In the genomic region with DNA sequence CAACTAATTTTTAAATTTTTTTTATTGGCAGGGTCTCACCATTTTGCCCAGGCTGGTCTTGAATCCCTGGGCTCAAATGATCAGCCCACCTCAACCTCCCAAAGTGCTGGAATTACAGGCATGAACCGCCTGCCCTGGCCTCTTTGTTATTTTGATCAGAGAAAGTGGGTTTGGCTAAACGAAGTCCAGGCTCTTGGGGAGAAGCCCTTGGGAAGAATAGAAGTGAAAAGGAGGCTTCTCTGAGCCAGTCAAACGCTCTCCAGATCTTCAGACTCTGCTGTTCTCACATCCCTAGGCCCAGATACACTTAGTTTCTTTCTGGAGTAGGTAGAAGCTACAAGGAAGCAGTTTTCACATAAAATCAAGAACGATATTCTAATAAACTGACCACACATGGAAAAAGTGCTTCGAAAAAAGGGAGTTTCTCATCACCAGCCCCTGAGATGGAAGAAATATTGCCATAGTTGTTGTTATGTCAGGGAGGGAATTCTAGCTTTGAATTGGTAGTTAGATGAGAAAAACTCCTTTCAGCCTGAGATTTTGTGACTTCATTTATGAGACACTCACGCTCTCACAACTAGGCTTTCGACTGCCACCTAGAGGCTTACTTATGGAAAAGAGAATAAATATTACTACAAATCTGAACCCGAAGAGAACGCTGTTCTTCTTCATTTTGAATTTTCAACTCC, we compare ENCODE assay signal across 7 cellular contexts. TPM values are rescaled to one million over a fixed set of nuclear protein-coding genes. Genes with fewer than 3 reads are reported as not detected.
A peak's percentile ranks its signal among the peaks of the same experiment; 100 is the strongest.
DNase-seq lines count a peak whose midpoint lies in the region; ATAC-seq and TF ChIP-seq lines count a peak whose summit lies in the region.

No MANE protein-coding gene starts in this region.

- no peak overlapping the region for H3K9ac ChIP-seq in Karpas-422 (ENCODE audit: low read length)
- no peak overlapping the region for H3K9ac ChIP-seq in OCI-LY1 (ENCODE audit: low read length)
- peak overlapping the region; percentile 75; the same call in 1 of the 2 replicates for H3K9ac ChIP-seq in iPS-20b (ENCODE audit: low read depth, low read length)

- no peak overlapping the region for H3K4me3 ChIP-seq in Karpas-422 (ENCODE audit: low read length)
- no peak overlapping the region for H3K4me3 ChIP-seq in OCI-LY1 (ENCODE audit: low read depth, low read length, poor library complexity, severe bottlenecking)
- H3K4me3 ChIP-seq in brain microvascular endothelial cell (ENCODE audit: low read depth, low read length): no peak overlapping the region
- peak overlapping the region; percentile 50 for H3K4me3 ChIP-seq in iPS-20b (ENCODE audit: low read length)

- H3K9me2 ChIP-seq in Karpas-422 (replicated peaks; ENCODE audit: insufficient read depth, low read length) (no peaks in the 10 kb centered on the region), OCI-LY1 (ENCODE audit: low read depth, low read length) (no peaks in the 10 kb centered on the region)

- in situ Hi-C loops in brain microvascular endothelial cell (cut with HindIII; ENCODE audit: low pct_ligation_motif_present, low sequenced_read_pairs): no loop called here

- peak; percentile 44 for DNase-seq in GDM1 (lab: John Stamatoyannopoulos, UW)
- DNase-seq in Karpas-422: peak; percentile 85
- peak; percentile 36 for DNase-seq in brain microvascular endothelial cell
- peak; percentile 10 to 17 for DNase-seq in stimulated activated CD4-positive, alpha-beta T cell treated with anti-CD3 and anti-CD28 coated beads, Interleukin-2, amount 100 ng/mL, for 48 hours

- H3K36me3 ChIP-seq in Karpas-422 (ENCODE audit: insufficient read depth, low read length) (no peaks in the 10 kb centered on the region), OCI-LY1 (ENCODE audit: insufficient read depth, low read length) (no peaks in the 10 kb centered on the region), brain microvascular endothelial cell (replicated peaks) (no peaks in the 10 kb centered on the region), iPS-20b (ENCODE audit: insufficient read depth, low read depth, low read length) (no peaks in the 10 kb centered on the region)

- no peaks in the 10 kb centered on the region for H3K4me1 ChIP-seq in Karpas-422 (ENCODE audit: low read length)
- no peaks in the 10 kb centered on the region for H3K4me1 ChIP-seq in OCI-LY1 (ENCODE audit: insufficient read depth, low read length, severe bottlenecking)
- H3K4me1 ChIP-seq in iPS-20b (ENCODE audit: insufficient read depth, low read length): peaks cover 14% of the 10 kb centered on the region; the same call in 1 of the 2 replicates

- H3K79me2 ChIP-seq in Karpas-422 (ENCODE audit: low read length) (no peaks in the 10 kb centered on the region), OCI-LY1 (ENCODE audit: insufficient read depth, low read length) (no peaks in the 10 kb centered on the region)

- H3K4me2 ChIP-seq in Karpas-422 (ENCODE audit: low read depth, low read length, poor library complexity, severe bottlenecking): no peak overlapping the region
- no peak overlapping the region for H3K4me2 ChIP-seq in OCI-LY1 (ENCODE audit: low read length)

- no peaks in the 10 kb centered on the region for H3K27me3 ChIP-seq in Karpas-422 (ENCODE audit: low read length)
- H3K27me3 ChIP-seq in OCI-LY1 (ENCODE audit: insufficient read depth, low read length): no peaks in the 10 kb centered on the region
- H3K27me3 ChIP-seq in brain microvascular endothelial cell (replicated peaks): no peaks in the 10 kb centered on the region
- no peaks in the 10 kb centered on the region for H3K27me3 ChIP-seq in iPS-20b (ENCODE audit: insufficient read depth, low read length)

- no peaks in the 10 kb centered on the region for H4K20me1 ChIP-seq in Karpas-422 (ENCODE audit: insufficient read depth, low read depth, low read length)
- H4K20me1 ChIP-seq in OCI-LY1 (ENCODE audit: insufficient read depth, low read length): no peaks in the 10 kb centered on the region

- H3K9me3 ChIP-seq in Karpas-422 (ENCODE audit: low read length): no peaks in the 10 kb centered on the region
- no peaks in the 10 kb centered on the region for H3K9me3 ChIP-seq in OCI-LY1 (ENCODE audit: low read length)
- H3K9me3 ChIP-seq in iPS-20b (ENCODE audit: insufficient read depth, low read depth, low read length): peaks cover 12% of the 10 kb centered on the region

- TF ChIP-seq CTCF in OCI-LY1 (IDR thresholded peaks at IDR 0.05; ENCODE audit: low read length): peak; percentile 66
- peak; percentile 69 for TF ChIP-seq CTCF in brain microvascular endothelial cell (IDR thresholded peaks at IDR 0.05; ENCODE audit: low read depth, low read length, missing control alignments)

- no peak for ATAC-seq in HG02798 (IDR thresholded peaks at IDR 0.05; ENCODE audit: poor library complexity, unreplicated experiment)

- H2AFZ ChIP-seq in Karpas-422 (ENCODE audit: low read length) (no peak overlapping the region), OCI-LY1 (ENCODE audit: low read length) (no peak overlapping the region)

- H3K27ac ChIP-seq in Karpas-422 (ENCODE audit: low read length): no peak overlapping the region
- no peak overlapping the region for H3K27ac ChIP-seq in OCI-LY1 (ENCODE audit: low read depth, low read length, poor library complexity, severe bottlenecking)
- H3K27ac ChIP-seq in brain microvascular endothelial cell: no peak overlapping the region
- peak overlapping the region; percentile 56 for H3K27ac ChIP-seq in iPS-20b (ENCODE audit: low read length)

- H3F3A ChIP-seq in OCI-LY1 (ENCODE audit: insufficient read depth, low read length): no peaks in the 10 kb centered on the region

RNA-seq across cellular contexts. Expression of gene AQP11, which starts 41.7 kb away (rescaled TPM):
- total RNA-seq in Karpas-422 (2014; rRNA removed; shearing (Covaris generic); ENCODE audit: low replicate concordance): 1.3 and 1.9 TPM in 2 replicates

Comparison
In these comparisons a context has a peak if more than half of its experiments do, and no peak if none do; other contexts are left out.
1. DNase-seq: peak in every context shown above with its lines; median percentile 85 in Karpas-422; 44 in GDM1; 36 in brain microvascular endothelial cell; 14 in stimulated activated CD4-positive, alpha-beta T cell treated with anti-CD3 and anti-CD28 coated beads, Interleukin-2, amount 100 ng/mL, for 48 hours.